Comparison of ENCODE assay signal across 8 cellular contexts in genomic region chr20:24994470-24995368, GRCh38. TPM values are rescaled to one million over a fixed set of nuclear protein-coding genes. Genes with fewer than 3 reads are reported as not detected.
A peak's percentile ranks its signal among the peaks of the same experiment; 100 is the strongest.
DNase-seq lines count a peak whose midpoint lies in the region; ATAC-seq and TF ChIP-seq lines count a peak whose summit lies in the region.

No MANE protein-coding gene starts in this region.

- peaks cover 6 to 11% of the 10 kb centered on the region in 2 donors for H3K36me3 Mint-ChIP-seq in activated naive CD4-positive, alpha-beta T cell treated with anti-CD3 and anti-CD28 coated beads, Interleukin-2, amount 50 U/mL, for 72 hours
- H3K36me3 Mint-ChIP-seq in glutamatergic neuron (ENCODE audit: unreplicated experiment) = no peaks in the 10 kb centered on the region

- CTCF ChIA-PET in SK-N-SH (lab: Yijun Ruan, JAX) = interaction anchor here (0.6 to 4.7 kb wide), 44 partner anchors 9 to 448 kb away, joined by 3 to 48 read pairs (median 4); partner anchors contain the start of gene PYGB

- DNase-seq in NCI-H524 (lab: John Stamatoyannopoulos, UW) (peak; percentile 56 to 82), NCI-H524 treated with DMSO at 0.1 percent for 48 hours (lab: John Stamatoyannopoulos, UW) (no peak), MM.1S (peak; percentile 78), SK-N-SH (peak; percentile 81), glutamatergic neuron (peak; percentile 83), thyroid gland (peak; percentile 80 to 85)
- DNase-seq in activated naive CD4-positive, alpha-beta T cell treated with anti-CD3 and anti-CD28 coated beads, Interleukin-2, amount 50 U/mL, for 72 hours (ENCODE audit: low spot score in 2 of 2) = peak; percentile 77 to 83

- TF ChIP-seq POLR2A in thyroid gland (IDR thresholded peaks at IDR 0.05) = no peak

- peak; percentile 94 for TF ChIP-seq RAD21 in SK-N-SH (IDR thresholded peaks at IDR 0.05; ENCODE audit: low read length)

- no peaks in the 10 kb centered on the region for H4K20me1 ChIP-seq in MM.1S (ENCODE audit: insufficient read depth, low read length)
- no peaks in the 10 kb centered on the region for H4K20me1 ChIP-seq in SK-N-SH (ENCODE audit: insufficient read depth)

- no peaks in the 10 kb centered on the region for H3K27me3 ChIP-seq in MM.1S (replicated peaks; ENCODE audit: insufficient read depth, low read length)
- no peaks in the 10 kb centered on the region; the same call in 1 of the 2 replicates for H3K27me3 ChIP-seq in SK-N-SH (ENCODE audit: insufficient read depth)
- H3K27me3 ChIP-seq in parathyroid adenoma (ENCODE audit: control insufficient read depth, insufficient read depth, low read length) = no peaks in the 10 kb centered on the region
- H3K27me3 ChIP-seq in thyroid gland = no peaks in the 10 kb centered on the region

- H3K4me1 ChIP-seq in MM.1S (ENCODE audit: low read length) (peaks cover 33% of the 10 kb centered on the region), SK-N-SH (ENCODE audit: control insufficient read depth in 1 of 2, insufficient read depth in 2 of 2, low read depth in 1 of 2, low read length in 1 of 2) (peaks cover 17 to 20% of the 10 kb centered on the region in 2 experiments; a peak in 3 of 4 replicates), parathyroid adenoma (peaks cover 32% of the 10 kb centered on the region), thyroid gland (peaks cover 45 to 62% of the 10 kb centered on the region in 2 donors)

- no peak overlapping the region for H3K4me3 ChIP-seq in MM.1S (ENCODE audit: low read length)
- H3K4me3 ChIP-seq in SK-N-SH (ENCODE audit: low read depth in 2 of 2, low read length in 1 of 2) = peak overlapping the region; percentile 17 to 57; a peak in 2 of 4 replicates
- no peak overlapping the region for H3K4me3 ChIP-seq in parathyroid adenoma (ENCODE audit: low read depth, low read length)
- peak overlapping the region in 1 of 3 donors; percentile 2 for H3K4me3 ChIP-seq in thyroid gland (replicated peaks in 1 of 3)

- H3K27ac Mint-ChIP-seq in activated naive CD4-positive, alpha-beta T cell treated with anti-CD3 and anti-CD28 coated beads, Interleukin-2, amount 50 U/mL, for 72 hours = peak overlapping the region in 1 of 2 donors; percentile 96
- no peak overlapping the region for H3K27ac Mint-ChIP-seq in glutamatergic neuron (ENCODE audit: unreplicated experiment)

- no peak overlapping the region for H3K27ac ChIP-seq in MM.1S (ENCODE audit: low read length)
- no peak overlapping the region for H3K27ac ChIP-seq in SK-N-SH (ENCODE audit: low read depth in 2 of 2, low read length in 1 of 2)
- H3K27ac ChIP-seq in parathyroid adenoma = peak overlapping the region; percentile 94
- H3K27ac ChIP-seq in thyroid gland = peak overlapping the region; percentile 29 to 88 (median 30)

- peaks cover 6% of the 10 kb centered on the region for H3K27me3 Mint-ChIP-seq in glutamatergic neuron (ENCODE audit: unreplicated experiment)

- POLR2A ChIA-PET in SK-N-SH (lab: Yijun Ruan, JAX) = no interaction called here

- H3K79me2 ChIP-seq in MM.1S (ENCODE audit: low read length) = peaks cover 27% of the 10 kb centered on the region
- H3K79me2 ChIP-seq in SK-N-SH (ENCODE audit: insufficient read depth) = peaks cover 24% of the 10 kb centered on the region
- H3K79me2 ChIP-seq in parathyroid adenoma = peaks cover 18% of the 10 kb centered on the region

- 37% methylated on average over 20 of the region's 20 CpGs for WGBS in SK-N-SH (ENCODE audit: low lambda C conversion rate)
- WGBS in thyroid gland, 2 donors = 42% methylated on average over 19 of the region's 20 CpGs

- H3K9me2 ChIP-seq in MM.1S (replicated peaks; ENCODE audit: insufficient read depth, low read length) = no peaks in the 10 kb centered on the region
- H3K9me2 ChIP-seq in SK-N-SH = no peaks in the 10 kb centered on the region

- H3K4me2 ChIP-seq in MM.1S (ENCODE audit: low read depth, low read length) (no peak overlapping the region), SK-N-SH (peak overlapping the region; percentile 75; the same call in 1 of the 2 replicates), parathyroid adenoma (ENCODE audit: low read length) (peak overlapping the region; percentile 25)

- no peak for TF ChIP-seq EP300 in SK-N-SH (IDR thresholded peaks at IDR 0.05; ENCODE audit: borderline replicate concordance in 1 of 2, low read depth in 1 of 2, low read length in 1 of 2)

- intact Hi-C loops in thyroid gland (cut with DNase I) = loop anchor here (2.0 to 5.0 kb wide), 3 partner anchors 184 to 413 kb away; partner anchors contain the start of gene GINS1

- H2AFZ ChIP-seq in MM.1S (ENCODE audit: low read length) (no peak overlapping the region), SK-N-SH (ENCODE audit: low read depth) (peak overlapping the region; percentile 5), parathyroid adenoma (peak overlapping the region; percentile 90)

- H3K4me1 Mint-ChIP-seq in glutamatergic neuron (ENCODE audit: low read depth, unreplicated experiment) = peaks cover 22% of the 10 kb centered on the region

- H3K9me3 ChIP-seq in MM.1S (replicated peaks; ENCODE audit: insufficient read depth, low read length) (no peaks in the 10 kb centered on the region), SK-N-SH (no peaks in the 10 kb centered on the region), parathyroid adenoma (ENCODE audit: control insufficient read depth, low read length) (no peaks in the 10 kb centered on the region), thyroid gland (no peaks in the 10 kb centered on the region)

- H3K9ac ChIP-seq in MM.1S (ENCODE audit: low read length) = no peak overlapping the region
- no peak overlapping the region for H3K9ac ChIP-seq in SK-N-SH
- no peak overlapping the region for H3K9ac ChIP-seq in parathyroid adenoma

- no peaks in the 10 kb centered on the region for H3K36me3 ChIP-seq in MM.1S (replicated peaks; ENCODE audit: insufficient read depth, low read length)
- no peaks in the 10 kb centered on the region for H3K36me3 ChIP-seq in SK-N-SH (replicated peaks in 1 of 2; ENCODE audit: control insufficient read depth in 1 of 2, insufficient read depth in 2 of 2, low read length in 1 of 2)
- H3K36me3 ChIP-seq in parathyroid adenoma (ENCODE audit: control insufficient read depth, insufficient read depth, low read length) = no peaks in the 10 kb centered on the region
- no peaks in the 10 kb centered on the region for H3K36me3 ChIP-seq in thyroid gland

- ATAC-seq in activated naive CD4-positive, alpha-beta T cell treated with anti-CD3 and anti-CD28 coated beads, Interleukin-2, amount 50 U/mL, for 72 hours = peak; percentile 15 to 39

- H3F3A ChIP-seq in MM.1S (ENCODE audit: insufficient read depth, low read length) (no peaks in the 10 kb centered on the region), SK-N-SH (replicated peaks; ENCODE audit: insufficient read depth) (peaks cover 11% of the 10 kb centered on the region)

- H3K9me3 Mint-ChIP-seq in activated naive CD4-positive, alpha-beta T cell treated with anti-CD3 and anti-CD28 coated beads, Interleukin-2, amount 50 U/mL, for 72 hours = no peaks in the 10 kb centered on the region
- H3K9me3 Mint-ChIP-seq in glutamatergic neuron (ENCODE audit: unreplicated experiment) = peaks cover 7% of the 10 kb centered on the region

- peak overlapping the region; percentile 67 for H3K4me3 Mint-ChIP-seq in glutamatergic neuron (ENCODE audit: unreplicated experiment)

- peak; percentile 91 for TF ChIP-seq CTCF in MM.1S (IDR thresholded peaks at IDR 0.05; ENCODE audit: low read length)
- TF ChIP-seq CTCF in SK-N-SH (IDR thresholded peaks at IDR 0.05) = peak; percentile 95
- peak; percentile 87 for TF ChIP-seq CTCF in glutamatergic neuron (IDR thresholded peaks at IDR 0.05; ENCODE audit: partially characterized antibody, unreplicated experiment)
- peak; percentile 94 for TF ChIP-seq CTCF in parathyroid adenoma (IDR thresholded peaks at IDR 0.05)
- TF ChIP-seq CTCF in thyroid gland (IDR thresholded peaks at IDR 0.05) = peak; percentile 68 to 99 (median 94)

TF ChIP-seq in SK-N-SH, 30 proteins besides CTCF, POLR2A, EP300 and RAD21 (continues in another document):
- TF ChIP-seq NRF1 (IDR thresholded peaks at IDR 0.05; ENCODE audit: low read depth, low read length) (no peak), REST (IDR thresholded peaks at IDR 0.05; ENCODE audit: low read depth, low read length) (no peak)

RNA-seq across cellular contexts. Expression of gene APMAP, which starts 2.2 kb away (rescaled TPM):
- 107 and 115 TPM in 2 replicates for polyA plus RNA-seq in SK-N-SH (2012; rRNA removed)
- polyA plus RNA-seq in SK-N-SH (2012; cell fraction: cytosol; rRNA removed) = 123 and 130 TPM in 2 replicates
- polyA plus RNA-seq in SK-N-SH (2012; cell fraction: nucleus; rRNA removed) = 81.8 and 94.1 TPM in 2 replicates
- 10 to 100 TPM; 33.7 to 57.6 TPM for total RNA-seq in activated naive CD4-positive, alpha-beta T cell treated with anti-CD3 and anti-CD28 coated beads, Interleukin-2, amount 50 U/mL, for 72 hours
- total RNA-seq in glutamatergic neuron (ENCODE audit: unreplicated experiment) (218 TPM), thyroid gland (100 to 1,000 TPM; 171 to 205 (median 186) TPM)

RNA-seq across cellular contexts. Expression of gene CST7, which starts 45.6 kb away (rescaled TPM):
- 0.07 and 0.08 TPM in 2 replicates for polyA plus RNA-seq in SK-N-SH (2012; rRNA removed)
- polyA plus RNA-seq in SK-N-SH (2012; cell fraction: cytosol; rRNA removed) = 0.05 TPM in 1 of 2 replicates, not detected in the other
- polyA plus RNA-seq in SK-N-SH (2012; cell fraction: nucleus; rRNA removed) = not detected in 2 replicates
- total RNA-seq in activated naive CD4-positive, alpha-beta T cell treated with anti-CD3 and anti-CD28 coated beads, Interleukin-2, amount 50 U/mL, for 72 hours = 10 to 100 TPM; 29.8 to 50.3 TPM
- not detected for total RNA-seq in glutamatergic neuron (ENCODE audit: unreplicated experiment)
- 1 to 10 TPM; 1.3 to 3.6 (median 2.5) TPM for total RNA-seq in thyroid gland

Comparison
In these comparisons a context has a peak if more than half of its experiments do, and no peak if none do; other contexts are left out.
1. H3K27ac ChIP-seq: peak in parathyroid adenoma (single experiment) and thyroid gland (3 of 3); none in MM.1S (single experiment) and SK-N-SH (0 of 2).
2. H3K4me3 ChIP-seq: peak in SK-N-SH (2 of 2); none in MM.1S (single experiment) and parathyroid adenoma (single experiment).
3. RNA of gene CST7, which starts 45.6 kb away (total RNA-seq): 29.8 to 50.3 TPM in activated naive CD4-positive, alpha-beta T cell treated with anti-CD3 and anti-CD28 coated beads, Interleukin-2, amount 50 U/mL, for 72 hours; 1.3 to 3.6 TPM in thyroid gland and not detected in glutamatergic neuron (single experiment); every median in the first group is over 4 times any median in the second.
4. Peak in every context shown above with its lines, with median percentiles within 50 percentile points of each other: CTCF ChIP-seq.